ENCODE assay signal across 14 cellular contexts in the genomic region with DNA sequence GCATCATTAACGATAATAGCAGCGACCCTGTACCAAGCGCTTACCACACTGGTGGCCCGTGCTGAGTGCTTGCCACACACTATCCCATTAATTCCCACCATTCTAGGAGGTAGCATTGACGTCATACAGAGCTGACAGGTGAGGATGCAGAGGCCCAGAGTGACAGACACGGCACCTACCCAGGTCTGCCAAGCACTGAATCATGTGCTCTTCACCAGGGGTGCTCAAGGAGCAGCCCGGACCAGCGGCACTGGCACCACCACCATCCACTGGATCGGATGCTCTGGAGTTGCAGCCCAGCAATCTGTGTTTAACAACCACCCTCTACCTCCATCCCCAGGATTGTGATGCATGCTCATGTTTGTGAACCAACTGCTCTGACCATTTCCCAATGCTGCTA. TPM values are rescaled to one million over a fixed set of nuclear protein-coding genes. Genes with fewer than 3 reads are reported as not detected.
DNase-seq lines count a peak whose midpoint lies in the region; ATAC-seq and TF ChIP-seq lines count a peak whose summit lies in the region.
"Had no signal": no experiment of that assay in that cellular context is flagged by ENCODE, and none has a peak within 500 bp of the region (broad histone marks: within the 10 kb centered on the region; RNA-seq: fewer than 3 reads in every experiment).

No MANE protein-coding gene starts in this region.

- POLR2A ChIA-PET in PC-9 (lab: Charles Lee; ENCODE audit: unreplicated experiment), result no interaction called here

- H3K27ac ChIP-seq in PC-9 (peak overlapping the region; percentile 94; the same call in 1 of the 2 replicates), epithelial cell of prostate (peak overlapping the region; percentile 95), right cardiac atrium (ENCODE audit: low read length) (no peak overlapping the region)

- peak overlapping the region; percentile 86 for H3K4me3 Mint-ChIP-seq in natural killer cell treated with Interleukin-12 subunit alpha and Interleukin-12 subunit beta and Interleukin-15 and Interleukin-18, amount 100 ng/mL, for 72 hours
- H3K4me3 Mint-ChIP-seq in natural killer cell, result no peak overlapping the region

- CTCF ChIA-PET in PC-9 (lab: Charles Lee), result no interaction called here

- ATAC-seq in natural killer cell treated with Interleukin-12 subunit alpha and Interleukin-12 subunit beta and Interleukin-15 and Interleukin-18, amount 100 ng/mL, for 72 hours, result no peak
- ATAC-seq in natural killer cell (no peak), right cardiac atrium (no peak)

- H3K27ac Mint-ChIP-seq in natural killer cell treated with Interleukin-12 subunit alpha and Interleukin-12 subunit beta and Interleukin-15 and Interleukin-18, amount 100 ng/mL, for 72 hours, result peak overlapping the region; percentile 78 to 86
- peak overlapping the region in 1 of 2 donors; percentile 95 for H3K27ac Mint-ChIP-seq in natural killer cell

- TF ChIP-seq CTCF in natural killer cell (IDR thresholded peaks at IDR 0.05) (no peak), PC-9 (conservative IDR thresholded peaks at IDR 0.05) (no peak)

- no peak overlapping the region for H3K4me3 ChIP-seq in PC-9
- no peak overlapping the region for H3K4me3 ChIP-seq in right cardiac atrium (ENCODE audit: low read length)
- H3K4me3 ChIP-seq: smooth muscle cell had no signal

- peak overlapping the region; percentile 71 for H3K4me2 ChIP-seq in PC-9
- H3K4me2 ChIP-seq: smooth muscle cell had no signal

- H3K27me3 Mint-ChIP-seq in natural killer cell treated with Interleukin-12 subunit alpha and Interleukin-12 subunit beta and Interleukin-15 and Interleukin-18, amount 100 ng/mL, for 72 hours, result no peaks in the 10 kb centered on the region
- H3K27me3 Mint-ChIP-seq in natural killer cell (ENCODE audit: low read depth in 2 of 2), result no peaks in the 10 kb centered on the region

- H3K36me3 ChIP-seq in PC-9 (ENCODE audit: low read depth), result peaks cover 14% of the 10 kb centered on the region

- 94% methylated on average over 9 of the region's 9 CpGs for WGBS in right cardiac atrium

- no peaks in the 10 kb centered on the region for H3K27me3 ChIP-seq in PC-9 (ENCODE audit: insufficient read depth, low read depth)
- H3K27me3 ChIP-seq in right cardiac atrium (ENCODE audit: control insufficient read depth, insufficient read depth), result no peaks in the 10 kb centered on the region

- BruUV-seq in PC-9 (replicated peaks; lab: Mats Ljungman, UMichigan), result no TSS peak

- intact Hi-C loops in natural killer cell (cut with micrococcal nuclease), result no loop called here
- intact Hi-C loops in PC-9 (cut with micrococcal nuclease; ENCODE audit: unreplicated experiment), result loop anchor here (5.0 to 10.0 kb wide), 2 partner anchors 603 to 695 kb away; a partner anchor contains a TSS
- intact Hi-C loops in right cardiac atrium (cut with DNase I), result no loop called here

- DNase-seq in natural killer cell treated with Interleukin-12 subunit alpha and Interleukin-12 subunit beta and Interleukin-15 and Interleukin-18, amount 100 ng/mL, for 72 hours (ENCODE audit: low spot score), result no peak
- no peak for DNase-seq in natural killer cell
- DNase-seq in PC-9, result no peak
- DNase-seq in epithelial cell of prostate (ENCODE audit: low read depth, low spot score), result no peak
- no peak for DNase-seq in GF-D8 (lab: John Stamatoyannopoulos, UW)
- DNase-seq in NK-92 (lab: John Stamatoyannopoulos, UW; ENCODE audit: unreplicated experiment), result no peak
- DNase-seq in HCEC 1CT, result no peak
- no peak for DNase-seq in right cardiac atrium
- DNase-seq: DMS53; effector CD8-positive, alpha-beta T cell; foreskin melanocyte; NCI-H1694 treated with DMSO at 0.1 percent for 48 hours; NCI-H510A had no signal

- H3F3A ChIP-seq in PC-9 (ENCODE audit: insufficient read depth, low read depth), result peaks cover 50% of the 10 kb centered on the region

- H2AFZ ChIP-seq in PC-9, result no peak overlapping the region

- H3K4me1 Mint-ChIP-seq in natural killer cell treated with Interleukin-12 subunit alpha and Interleukin-12 subunit beta and Interleukin-15 and Interleukin-18, amount 100 ng/mL, for 72 hours (ENCODE audit: low read depth in 2 of 2), result peaks cover 53 to 62% of the 10 kb centered on the region in 2 donors
- peaks cover 55 to 57% of the 10 kb centered on the region in 2 donors for H3K4me1 Mint-ChIP-seq in natural killer cell

- H3K4me1 ChIP-seq in PC-9 (replicated peaks; ENCODE audit: insufficient read depth) (peaks cover 82% of the 10 kb centered on the region), right cardiac atrium (ENCODE audit: control insufficient read depth, insufficient read depth, low read length) (peaks cover 21% of the 10 kb centered on the region)

- H3K9me3 Mint-ChIP-seq in natural killer cell treated with Interleukin-12 subunit alpha and Interleukin-12 subunit beta and Interleukin-15 and Interleukin-18, amount 100 ng/mL, for 72 hours, result no peaks in the 10 kb centered on the region
- no peaks in the 10 kb centered on the region for H3K9me3 Mint-ChIP-seq in natural killer cell

- H4K20me1 ChIP-seq in PC-9 (ENCODE audit: insufficient read depth), result no peaks in the 10 kb centered on the region

- H3K9me2 ChIP-seq in PC-9 (ENCODE audit: insufficient read depth), result no peaks in the 10 kb centered on the region

- no peaks in the 10 kb centered on the region for H3K9me3 ChIP-seq in PC-9 (ENCODE audit: insufficient read depth, low read depth)
- H3K9me3 ChIP-seq in right cardiac atrium (ENCODE audit: control insufficient read depth, low read length), result no peaks in the 10 kb centered on the region

- peaks cover 18% of the 10 kb centered on the region for H3K36me3 Mint-ChIP-seq in natural killer cell treated with Interleukin-12 subunit alpha and Interleukin-12 subunit beta and Interleukin-15 and Interleukin-18, amount 100 ng/mL, for 72 hours
- H3K36me3 Mint-ChIP-seq in natural killer cell, result no peaks in the 10 kb centered on the region

- peaks cover 87% of the 10 kb centered on the region for H3K79me2 ChIP-seq in PC-9 (ENCODE audit: low read depth)

RNA-seq across cellular contexts. Expression of a gene that starts 3.4 kb away (rescaled TPM):
- total RNA-seq in natural killer cell treated with Interleukin-12 subunit alpha and Interleukin-12 subunit beta and Interleukin-15 and Interleukin-18, amount 100 ng/mL, for 72 hours, result 100 to 1,000 TPM; 154 to 260 TPM
- total RNA-seq in natural killer cell (100 to 1,000 TPM; 140 to 180 (median 153) TPM), PC-9 (2021) (122 and 124 TPM in 2 replicates), right cardiac atrium (10 to 100 TPM; 77.0 to 98.2 (median 86.1) TPM)
- polyA plus RNA-seq in right cardiac atrium, result 71.5 TPM

RNA-seq across cellular contexts. Expression of a gene that starts 57.0 kb away (rescaled TPM):
- not detected for total RNA-seq in natural killer cell treated with Interleukin-12 subunit alpha and Interleukin-12 subunit beta and Interleukin-15 and Interleukin-18, amount 100 ng/mL, for 72 hours
- total RNA-seq in natural killer cell (1 to 10 TPM in 1 of 3 donors, not detected in 2; 1.1 TPM), PC-9 (2021) (84.6 and 93.2 TPM in 2 replicates), right cardiac atrium (1,000 to 10,000 TPM; 1,359 to 2,012 (median 1,429) TPM)
- polyA plus RNA-seq in right cardiac atrium, result 1,982 TPM

Comparison
In these comparisons a context has a peak if more than half of its experiments do, and no peak if none do; other contexts are left out.
1. RNA of a gene that starts 57.0 kb away (total RNA-seq): 1,359 to 2,012 TPM in right cardiac atrium and 84.6 to 93.2 TPM in PC-9; not detected in natural killer cell treated with Interleukin-12 subunit alpha and Interleukin-12 subunit beta and Interleukin-15 and Interleukin-18, amount 100 ng/mL, for 72 hours and 1.1 TPM in natural killer cell; every median in the first group is over 10 times any median in the second.